In the genomic region with DNA sequence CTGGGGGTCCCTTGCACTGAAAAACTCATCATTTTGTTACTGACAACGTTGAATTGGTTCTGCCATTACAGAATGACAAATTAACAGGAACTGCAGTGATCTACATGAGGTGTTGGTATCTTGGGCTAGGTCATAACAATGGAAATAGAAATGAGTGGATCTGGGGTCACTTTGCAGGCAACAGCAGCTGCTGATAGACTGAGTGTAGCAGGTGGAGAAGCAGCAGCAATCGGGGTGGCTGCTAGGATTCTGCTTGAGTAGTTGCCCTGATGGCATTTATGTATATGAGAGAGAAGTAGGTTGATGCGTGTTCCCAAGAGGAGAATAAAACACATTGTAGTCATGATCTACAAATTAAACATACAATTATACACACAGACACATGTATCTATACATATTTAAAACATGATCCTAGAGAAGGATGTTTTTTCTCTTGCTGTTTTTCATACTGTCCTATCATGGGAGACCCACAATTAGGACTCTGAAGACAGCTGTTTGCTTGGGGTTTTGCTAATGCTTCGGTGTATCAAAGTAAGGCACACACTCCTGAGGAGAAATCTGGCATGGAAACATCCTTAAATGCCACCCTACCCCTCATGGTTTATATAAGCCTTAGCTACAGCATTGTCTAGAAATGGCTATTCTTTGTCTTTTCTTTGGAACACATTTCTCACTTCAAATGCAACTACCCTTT, we compare ENCODE assay signal across 33 cellular contexts.
"Had no signal": no experiment of that assay in that cellular context is flagged by ENCODE, and none has a peak within 500 bp of the region (broad histone marks: within the 10 kb centered on the region; RNA-seq: fewer than 3 reads in every experiment).

No MANE protein-coding gene starts in this region.

- H3K9me3 Mint-ChIP-seq: activated B cell treated with CpG ODN at 0.5 μM for 24 hours; activated CD4-positive, alpha-beta memory T cell treated with anti-CD3 and anti-CD28 coated beads for 36 hours; activated CD4-positive, alpha-beta T cell treated with anti-CD3 and anti-CD28 coated beads, Interleukin-2, amount 10 ng/mL, durations not matched to agents 24 days and 14 days; activated naive CD4-positive, alpha-beta T cell treated with anti-CD3 and anti-CD28 coated beads for 36 hours; activated naive CD4-positive, alpha-beta T cell treated with anti-CD3 and anti-CD28 coated beads, Interleukin-2, amount 50 U/mL, for 24 hours; activated naive CD8-positive, alpha-beta T cell treated with anti-CD3 and anti-CD28 coated beads for 36 hours; activated naive CD8-positive, alpha-beta T cell treated with anti-CD3 and anti-CD28 coated beads, Interleukin-2, amount 50 U/mL, for 24 hours; activated T-helper 1 cell treated with anti-CD3 and anti-CD28 coated beads, Interleukin-12 subunit alpha, Interleukin-12 subunit beta, Interleukin-2, Interleukin-4 antibody, amounts not matched to agents 30 ng/mL and 10 ng/mL and 1 ng/mL, durations not matched to agents 14 hours and 24 hours and 36 hours; activated T-helper 2 cell treated with anti-CD3 and anti-CD28 coated beads, Interferon-gamma antibody, Interleukin-2, Interleukin-4, amounts not matched to agents 10 μg/mL and 5 μg/mL and 100 μg/mL, durations not matched to agents 14 hours and 24 hours and 36 hours; effector memory CD8-positive, alpha-beta T cell; T-helper 2 cell treated with Interferon-gamma antibody and Interleukin-4, amounts not matched to agents 5 μg/mL and 100 μg/mL, for 36 hours had no signal

- H3K36me3 ChIP-seq: adrenal gland, esophagus squamous epithelium, WERI-Rb-1 had no signal

- H3K4me3 ChIP-seq: adrenal gland, body of pancreas, esophagus squamous epithelium had no signal

- H3K36me3 Mint-ChIP-seq: activated CD4-positive, alpha-beta memory T cell treated with anti-CD3 and anti-CD28 coated beads for 36 hours; activated CD8-positive, alpha-beta memory T cell treated with anti-CD3 and anti-CD28 coated beads, Interleukin-2, amount 10 ng/mL, durations not matched to agents 7 days and 5 days; activated naive CD4-positive, alpha-beta T cell treated with anti-CD3 and anti-CD28 coated beads, Interleukin-2, amount 50 U/mL, for 24 hours; activated naive CD8-positive, alpha-beta T cell treated with anti-CD3 and anti-CD28 coated beads for 36 hours had no signal

- H3K27ac ChIP-seq: adrenal gland, body of pancreas, esophagus squamous epithelium, WERI-Rb-1 had no signal

- H3K27ac Mint-ChIP-seq: activated B cell treated with CpG ODN at 0.5 μM for 24 hours; activated CD4-positive, alpha-beta memory T cell treated with anti-CD3 and anti-CD28 coated beads for 36 hours; activated CD4-positive, alpha-beta T cell treated with anti-CD3 and anti-CD28 coated beads for 36 hours; activated CD4-positive, alpha-beta T cell treated with anti-CD3 and anti-CD28 coated beads, Interleukin-2, amount 10 ng/mL, durations not matched to agents 24 days and 14 days; activated CD8-positive, alpha-beta memory T cell treated with anti-CD3 and anti-CD28 coated beads, Interleukin-2, amount 10 ng/mL, durations not matched to agents 7 days and 5 days; activated CD8-positive, alpha-beta T cell treated with anti-CD3 and anti-CD28 coated beads, Interleukin-2, amount 10 ng/mL, durations not matched to agents 7 days and 5 days; activated naive CD4-positive, alpha-beta T cell treated with anti-CD3 and anti-CD28 coated beads for 36 hours; activated naive CD4-positive, alpha-beta T cell treated with anti-CD3 and anti-CD28 coated beads, Interleukin-2, amount 50 U/mL, for 24 hours; activated naive CD8-positive, alpha-beta T cell treated with anti-CD3 and anti-CD28 coated beads for 36 hours; activated naive CD8-positive, alpha-beta T cell treated with anti-CD3 and anti-CD28 coated beads, Interleukin-2, amount 50 U/mL, for 24 hours; activated T-helper 1 cell treated with anti-CD3 and anti-CD28 coated beads, Interleukin-12 subunit alpha, Interleukin-12 subunit beta, Interleukin-2, Interleukin-4 antibody, amounts not matched to agents 30 ng/mL and 10 ng/mL and 1 ng/mL, durations not matched to agents 14 hours and 24 hours and 36 hours; activated T-helper 2 cell treated with anti-CD3 and anti-CD28 coated beads, Interferon-gamma antibody, Interleukin-2, Interleukin-4, amounts not matched to agents 10 μg/mL and 5 μg/mL and 100 μg/mL, durations not matched to agents 14 hours and 24 hours and 36 hours; effector memory CD8-positive, alpha-beta T cell; T-helper 17 cell; T-helper 2 cell treated with Interferon-gamma antibody and Interleukin-4, amounts not matched to agents 5 μg/mL and 100 μg/mL, for 36 hours had no signal

- H3K4me1 ChIP-seq: adrenal gland, body of pancreas, esophagus squamous epithelium had no signal

- H3K9me3 ChIP-seq: adrenal gland, body of pancreas, esophagus squamous epithelium had no signal

- H3K27me3 ChIP-seq: adrenal gland, body of pancreas, esophagus squamous epithelium had no signal

- H3K4me3 Mint-ChIP-seq: activated B cell treated with CpG ODN at 0.5 μM for 24 hours; activated CD4-positive, alpha-beta memory T cell treated with anti-CD3 and anti-CD28 coated beads for 36 hours; activated CD4-positive, alpha-beta T cell treated with anti-CD3 and anti-CD28 coated beads for 36 hours; activated CD4-positive, alpha-beta T cell treated with anti-CD3 and anti-CD28 coated beads, Interleukin-2, amount 10 ng/mL, durations not matched to agents 24 days and 14 days; activated CD8-positive, alpha-beta memory T cell treated with anti-CD3 and anti-CD28 coated beads, Interleukin-2, amount 10 ng/mL, durations not matched to agents 7 days and 5 days; activated CD8-positive, alpha-beta T cell treated with anti-CD3 and anti-CD28 coated beads, Interleukin-2, amount 10 ng/mL, durations not matched to agents 7 days and 5 days; activated naive CD4-positive, alpha-beta T cell treated with anti-CD3 and anti-CD28 coated beads for 36 hours; activated naive CD4-positive, alpha-beta T cell treated with anti-CD3 and anti-CD28 coated beads, Interleukin-2, amount 50 U/mL, for 24 hours; activated naive CD8-positive, alpha-beta T cell treated with anti-CD3 and anti-CD28 coated beads for 36 hours; activated naive CD8-positive, alpha-beta T cell treated with anti-CD3 and anti-CD28 coated beads, Interleukin-2, amount 50 U/mL, for 24 hours; activated T-helper 1 cell treated with anti-CD3 and anti-CD28 coated beads, Interleukin-12 subunit alpha, Interleukin-12 subunit beta, Interleukin-2, Interleukin-4 antibody, amounts not matched to agents 30 ng/mL and 10 ng/mL and 1 ng/mL, durations not matched to agents 14 hours and 24 hours and 36 hours; effector memory CD8-positive, alpha-beta T cell; T-helper 17 cell; T-helper 2 cell treated with Interferon-gamma antibody and Interleukin-4, amounts not matched to agents 5 μg/mL and 100 μg/mL, for 36 hours had no signal

- ATAC-seq: activated CD4-positive, alpha-beta T cell treated with anti-CD3 and anti-CD28 coated beads for 36 hours; activated CD8-positive, alpha-beta memory T cell treated with anti-CD3 and anti-CD28 coated beads, Interleukin-2, amount 10 ng/mL, durations not matched to agents 7 days and 5 days; activated CD8-positive, alpha-beta T cell treated with anti-CD3 and anti-CD28 coated beads, Interleukin-2, amount 10 ng/mL, durations not matched to agents 7 days and 5 days; activated naive CD8-positive, alpha-beta T cell treated with anti-CD3 and anti-CD28 coated beads, Interleukin-2, amount 50 U/mL, for 24 hours; body of pancreas; effector memory CD8-positive, alpha-beta T cell; T-helper 17 cell had no signal

- DNase-seq: activated B cell treated with CpG ODN at 0.5 μM for 24 hours; activated CD4-positive, alpha-beta memory T cell treated with anti-CD3 and anti-CD28 coated beads for 36 hours; activated CD4-positive, alpha-beta T cell treated with anti-CD3 and anti-CD28 coated beads for 36 hours; activated CD4-positive, alpha-beta T cell treated with anti-CD3 and anti-CD28 coated beads, Interleukin-2, amount 10 ng/mL, durations not matched to agents 24 days and 14 days; activated CD4-positive, CD25-positive, alpha-beta regulatory T cell treated with anti-CD3 and anti-CD28 coated beads, Interleukin-2, amount 50 U/mL, for 72 hours; activated CD8-positive, alpha-beta memory T cell treated with anti-CD3 and anti-CD28 coated beads, Interleukin-2, amount 10 ng/mL, durations not matched to agents 7 days and 5 days; activated CD8-positive, alpha-beta memory T cell treated with anti-CD3 and anti-CD28 coated beads, Interleukin-2, amount 50 U/mL, for 4 hours; activated CD8-positive, alpha-beta T cell treated with anti-CD3 and anti-CD28 coated beads, Interleukin-2, amount 10 ng/mL, durations not matched to agents 7 days and 5 days; activated effector memory CD4-positive, alpha-beta T cell treated with anti-CD3 and anti-CD28 coated beads, Interleukin-2, amount 50 U/mL, for 16 hours; activated naive CD4-positive, alpha-beta T cell treated with anti-CD3 and anti-CD28 coated beads for 36 hours; activated naive CD8-positive, alpha-beta T cell treated with anti-CD3 and anti-CD28 coated beads for 36 hours; activated naive CD8-positive, alpha-beta T cell treated with anti-CD3 and anti-CD28 coated beads, Interleukin-2, amount 50 U/mL, for 24 hours; activated T-cell treated with anti-CD3 and anti-CD28 coated beads, Interleukin-2, amount 50 U/mL, for 1 hour; activated T-cell treated with anti-CD3 and anti-CD28 coated beads, Interleukin-2, amount 50 U/mL, for 48 hours; adrenal gland; amygdala; aorta; body of pancreas; caudate nucleus; cortex of kidney; dermis blood vessel endothelial cell; effector CD4-positive, alpha-beta T cell; effector memory CD8-positive, alpha-beta T cell; erythroblast; esophagus squamous epithelium; head of caudate nucleus; T-helper 17 cell; T1000; WERI-Rb-1 had no signal

- H3K27me3 Mint-ChIP-seq: activated B cell treated with CpG ODN at 0.5 μM for 24 hours; activated naive CD4-positive, alpha-beta T cell treated with anti-CD3 and anti-CD28 coated beads, Interleukin-2, amount 50 U/mL, for 24 hours; activated naive CD8-positive, alpha-beta T cell treated with anti-CD3 and anti-CD28 coated beads for 36 hours had no signal

- H3K4me1 Mint-ChIP-seq: activated B cell treated with CpG ODN at 0.5 μM for 24 hours; activated CD4-positive, alpha-beta T cell treated with anti-CD3 and anti-CD28 coated beads for 36 hours; activated CD4-positive, alpha-beta T cell treated with anti-CD3 and anti-CD28 coated beads, Interleukin-2, amount 10 ng/mL, durations not matched to agents 24 days and 14 days; activated CD8-positive, alpha-beta memory T cell treated with anti-CD3 and anti-CD28 coated beads, Interleukin-2, amount 10 ng/mL, durations not matched to agents 7 days and 5 days; activated naive CD4-positive, alpha-beta T cell treated with anti-CD3 and anti-CD28 coated beads, Interleukin-2, amount 50 U/mL, for 24 hours; activated naive CD8-positive, alpha-beta T cell treated with anti-CD3 and anti-CD28 coated beads for 36 hours; activated naive CD8-positive, alpha-beta T cell treated with anti-CD3 and anti-CD28 coated beads, Interleukin-2, amount 50 U/mL, for 24 hours; T-helper 17 cell had no signal
